ENCODE assay signal across 1 cellular context in the genomic region with DNA sequence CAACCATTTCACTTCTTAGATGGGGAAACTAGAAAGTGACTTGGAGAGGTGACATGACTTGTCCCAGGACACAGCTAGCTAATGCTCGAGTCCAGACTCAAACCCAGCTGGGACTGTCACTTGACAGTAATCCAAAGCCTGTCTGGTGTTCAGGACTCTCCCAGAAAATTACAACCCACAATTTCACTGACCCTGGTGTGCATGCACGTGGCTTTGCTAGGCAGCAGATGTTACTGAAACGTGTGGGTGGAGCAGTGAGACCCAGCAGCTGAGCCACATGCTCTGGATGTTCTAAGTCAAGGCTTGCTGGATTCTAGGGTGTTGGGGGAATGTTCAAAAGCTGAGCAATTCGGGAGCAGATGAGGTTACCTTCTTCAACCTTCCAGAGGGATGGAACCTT.
TF ChIP-seq lines count a peak whose summit lies in the region.

No MANE protein-coding gene starts in this region.

TF ChIP-seq in GM23338, 12 proteins besides CTCF, POLR2A, EP300 and RAD21 (continued from another document):
- TF ChIP-seq, protein P1, sequence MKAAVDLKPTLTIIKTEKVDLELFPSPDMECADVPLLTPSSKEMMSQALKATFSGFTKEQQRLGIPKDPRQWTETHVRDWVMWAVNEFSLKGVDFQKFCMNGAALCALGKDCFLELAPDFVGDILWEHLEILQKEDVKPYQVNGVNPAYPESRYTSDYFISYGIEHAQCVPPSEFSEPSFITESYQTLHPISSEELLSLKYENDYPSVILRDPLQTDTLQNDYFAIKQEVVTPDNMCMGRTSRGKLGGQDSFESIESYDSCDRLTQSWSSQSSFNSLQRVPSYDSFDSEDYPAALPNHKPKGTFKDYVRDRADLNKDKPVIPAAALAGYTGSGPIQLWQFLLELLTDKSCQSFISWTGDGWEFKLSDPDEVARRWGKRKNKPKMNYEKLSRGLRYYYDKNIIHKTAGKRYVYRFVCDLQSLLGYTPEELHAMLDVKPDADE (IDR thresholded peaks at IDR 0.05), result no peak
- TF ChIP-seq JUNB (IDR thresholded peaks at IDR 0.05; ENCODE audit: unreplicated experiment) (no peak), STAT1 (IDR thresholded peaks at IDR 0.05; ENCODE audit: unreplicated experiment) (no peak), ZNF114 (CRISPR knock-in tag; IDR thresholded peaks at IDR 0.05) (no peak)
